ENCODE assay signal across 9 cellular contexts in genomic region chr5:132778129-132778528, GRCh38. TPM values are rescaled to one million over a fixed set of nuclear protein-coding genes. Genes with fewer than 3 reads are reported as not detected.
DNase-seq lines count a peak whose midpoint lies in the region; FAIRE-seq and TF ChIP-seq lines count a peak whose summit lies in the region.
"Had no signal": no experiment of that assay in that cellular context is flagged by ENCODE, and none has a peak within 500 bp of the region (broad histone marks: within the 10 kb centered on the region; RNA-seq: fewer than 3 reads in every experiment).

No MANE protein-coding gene starts in this region.

- H3K4me1 Mint-ChIP-seq in endothelial cell (ENCODE audit: unreplicated experiment) = peaks cover 26% of the 10 kb centered on the region

- no peaks in the 10 kb centered on the region for H3K79me2 ChIP-seq in MM.1S (ENCODE audit: low read length)
- H3K79me2 ChIP-seq in osteoblast (ENCODE audit: insufficient read depth, low read length) = peaks cover 30% of the 10 kb centered on the region

- H3K27ac ChIP-seq in C4-2B (peak overlapping the region; percentile 67; the same call in 1 of the 2 replicates), MM.1S (ENCODE audit: low read length) (no peak overlapping the region), osteoblast (ENCODE audit: low read depth, low read length) (no peak overlapping the region)

- H3K4me3 ChIP-seq in MM.1S (ENCODE audit: low read length) = peak overlapping the region; percentile 74; the same call in 1 of the 2 replicates
- H3K4me3 ChIP-seq in osteoblast (ENCODE audit: insufficient read depth, low read length) = peak overlapping the region; percentile 79

- H3K36me3 ChIP-seq in MM.1S (replicated peaks; ENCODE audit: insufficient read depth, low read length) = no peaks in the 10 kb centered on the region
- no peaks in the 10 kb centered on the region for H3K36me3 ChIP-seq in osteoblast (ENCODE audit: insufficient read depth, low read length)

- H3K9me3 ChIP-seq in MM.1S (replicated peaks; ENCODE audit: insufficient read depth, low read length) (no peaks in the 10 kb centered on the region), osteoblast (ENCODE audit: low read depth, low read length) (no peaks in the 10 kb centered on the region)

- TF ChIP-seq CTCF in C4-2B (conservative IDR thresholded peaks at IDR 0.05) (no peak), MM.1S (IDR thresholded peaks at IDR 0.05; ENCODE audit: low read length) (no peak), endothelial cell (IDR thresholded peaks at IDR 0.05; ENCODE audit: unreplicated experiment) (no peak), osteoblast (IDR thresholded peaks at IDR 0.05; ENCODE audit: extremely low read depth, low read depth, low read length) (no peak)

- H3K36me3 Mint-ChIP-seq in endothelial cell (ENCODE audit: low read depth, unreplicated experiment) = peaks cover 9% of the 10 kb centered on the region

- DNase-seq in MM.1S (no peak), endothelial cell (ENCODE audit: low spot score) (no peak), osteoblast (ENCODE audit: insufficient read length, low spot score, missing footprints) (no peak), RCC 7860 (ENCODE audit: low spot score) (no peak), SIG-M5 treated with dmso at 0.1 percent for 504 hours (lab: John Stamatoyannopoulos, UW; ENCODE audit: unreplicated experiment) (no peak), NCI-H2196 treated with DMSO at 0.1 percent for 48 hours (lab: John Stamatoyannopoulos, UW; ENCODE audit: unreplicated experiment) (no peak), activated gamma-delta T cell (lab: John Stamatoyannopoulos, UW) (no peak)
- DNase-seq: activated CD4-positive, CD25-positive, alpha-beta regulatory T cell had no signal

- FAIRE-seq in RCC 7860 (lab: Jason Lieb, UNC) = no peak

- no peaks in the 10 kb centered on the region for H3K9me3 Mint-ChIP-seq in endothelial cell (ENCODE audit: unreplicated experiment)

- peaks cover 12% of the 10 kb centered on the region for H3K27me3 Mint-ChIP-seq in endothelial cell (ENCODE audit: unreplicated experiment)

- no peaks in the 10 kb centered on the region for H3K9me2 ChIP-seq in MM.1S (replicated peaks; ENCODE audit: insufficient read depth, low read length)

- H4K20me1 ChIP-seq in MM.1S (ENCODE audit: insufficient read depth, low read length) = no peaks in the 10 kb centered on the region
- peaks cover 16% of the 10 kb centered on the region for H4K20me1 ChIP-seq in osteoblast (ENCODE audit: insufficient read depth, low read length)

- peak overlapping the region; percentile 85; the same call in 1 of the 2 replicates for H3K4me2 ChIP-seq in MM.1S (ENCODE audit: low read depth, low read length)
- peak overlapping the region; percentile 80 for H3K4me2 ChIP-seq in osteoblast (ENCODE audit: insufficient read depth, low read length)

- H3F3A ChIP-seq in MM.1S (ENCODE audit: insufficient read depth, low read length) = peaks cover 14% of the 10 kb centered on the region; the same call in 1 of the 2 replicates

- H2AFZ ChIP-seq in MM.1S (ENCODE audit: low read length) (no peak overlapping the region), osteoblast (ENCODE audit: low read length) (peak overlapping the region; percentile 84)

- H3K4me1 ChIP-seq in MM.1S (ENCODE audit: low read length) (peaks cover 16% of the 10 kb centered on the region), osteoblast (ENCODE audit: insufficient read depth, low read length) (peaks cover 20% of the 10 kb centered on the region)

- no peak overlapping the region for H3K9ac ChIP-seq in MM.1S (ENCODE audit: low read length)

- peaks cover 25% of the 10 kb centered on the region for H3K27me3 ChIP-seq in MM.1S (replicated peaks; ENCODE audit: insufficient read depth, low read length)
- H3K27me3 ChIP-seq in osteoblast (ENCODE audit: insufficient read depth, low read length) = no peaks in the 10 kb centered on the region

- H3K4me3 Mint-ChIP-seq in endothelial cell (ENCODE audit: unreplicated experiment) = peak overlapping the region; percentile 70

- no peak overlapping the region for H3K27ac Mint-ChIP-seq in endothelial cell (ENCODE audit: unreplicated experiment)

RNA-seq across cellular contexts. Expression of gene SEPTIN8, which starts 1.1 kb away (rescaled TPM):
- 22.8 TPM for total RNA-seq in endothelial cell (ENCODE audit: unreplicated experiment)
- 32.1 and 33.7 TPM in 2 replicates for total RNA-seq in osteoblast

RNA-seq across cellular contexts. Expression of gene CCNI2, which starts 30.9 kb away (rescaled TPM):
- total RNA-seq in endothelial cell (ENCODE audit: unreplicated experiment) (not detected), osteoblast (not detected in 2 replicates)

RNA-seq across cellular contexts. Expression of gene SOWAHA, which starts 35.0 kb away (rescaled TPM):
- total RNA-seq in endothelial cell (ENCODE audit: unreplicated experiment) (not detected), osteoblast (under 0.01 and 0.29 TPM in 2 replicates)

RNA-seq across cellular contexts. Expression of gene KIF3A, which starts 40.8 kb away (rescaled TPM):
- total RNA-seq in endothelial cell (ENCODE audit: unreplicated experiment) = 11.5 TPM
- 8.5 and 12.7 TPM in 2 replicates for total RNA-seq in osteoblast

RNA-seq across cellular contexts. Expression of gene SHROOM1, which starts 52.3 kb away (rescaled TPM):
- 5.6 TPM for total RNA-seq in endothelial cell (ENCODE audit: unreplicated experiment)
- 4.7 and 6.2 TPM in 2 replicates for total RNA-seq in osteoblast
